In genomic region chr2:156437876-156438410, GRCh38 we compare ENCODE assay signal across 10 cellular contexts. TPM values are rescaled to one million over a fixed set of nuclear protein-coding genes. Genes with fewer than 3 reads are reported as not detected.
A peak's percentile ranks its signal among the peaks of the same experiment; 100 is the strongest.
DNase-seq lines count a peak whose midpoint lies in the region; TF ChIP-seq lines count a peak whose summit lies in the region.
"Had no signal": no experiment of that assay in that cellular context is flagged by ENCODE, and none has a peak within 500 bp of the region (broad histone marks: within the 10 kb centered on the region; RNA-seq: fewer than 3 reads in every experiment).

No MANE protein-coding gene starts in this region.

- H3K36me3 ChIP-seq in Caco-2 (ENCODE audit: control insufficient read depth, insufficient read depth, low read length) (no peaks in the 10 kb centered on the region), OCI-LY7 (ENCODE audit: insufficient read depth, low read length) (no peaks in the 10 kb centered on the region), duodenal mucosa (ENCODE audit: control insufficient read depth in 1 of 2, insufficient read depth in 2 of 2, low read length in 2 of 2) (no peaks in the 10 kb centered on the region), osteoblast (ENCODE audit: insufficient read depth, low read length) (no peaks in the 10 kb centered on the region)
- H3K36me3 ChIP-seq: cardiac muscle cell had no signal

- no peaks in the 10 kb centered on the region for H3K9me3 Mint-ChIP-seq in Caco-2 (ENCODE audit: unreplicated experiment)

- no peaks in the 10 kb centered on the region; the same call in 1 of the 2 replicates for H3K79me2 ChIP-seq in OCI-LY7 (ENCODE audit: insufficient read depth, low read depth, low read length)
- H3K79me2 ChIP-seq in osteoblast (ENCODE audit: insufficient read depth, low read length): peaks cover 61% of the 10 kb centered on the region

- no peak overlapping the region for H2AFZ ChIP-seq in OCI-LY7 (ENCODE audit: low read length)
- H2AFZ ChIP-seq in osteoblast (ENCODE audit: low read length): no peak overlapping the region

- H3K4me1 ChIP-seq in Caco-2 (peaks cover 20% of the 10 kb centered on the region), OCI-LY7 (ENCODE audit: insufficient read depth, low read length, poor library complexity, severe bottlenecking) (peaks cover 14% of the 10 kb centered on the region), duodenal mucosa (ENCODE audit: control insufficient read depth in 1 of 2, insufficient read depth in 2 of 2, low read length in 2 of 2) (peaks cover 23 to 25% of the 10 kb centered on the region in 2 donors), osteoblast (ENCODE audit: insufficient read depth, low read length) (peaks cover 33% of the 10 kb centered on the region)

- peaks cover 22% of the 10 kb centered on the region for H3K4me1 Mint-ChIP-seq in Caco-2 (ENCODE audit: low read depth, unreplicated experiment)

- POLR2A ChIA-PET in Caco-2 (lab: Charles Lee) (no interaction called here), OCI-LY7 (lab: Charles Lee) (interaction anchor here (0.6 to 1.2 kb wide), 4 partner anchors 25 to 150 kb away, joined by 3 to 4 read pairs (median 3); no protein-coding TSS in a partner anchor)

- CTCF ChIA-PET in Caco-2 (lab: Charles Lee) (no interaction called here), OCI-LY7 (lab: Charles Lee; ENCODE audit: unreplicated experiment) (interaction anchor here (0.9 kb wide), 1 partner anchor 10 kb away, joined by 3 read pairs; no protein-coding TSS in a partner anchor)

- no peak overlapping the region for H3K9ac ChIP-seq in duodenal mucosa (ENCODE audit: low read depth in 1 of 2, low read length in 2 of 2)

- H4K20me1 ChIP-seq in OCI-LY7 (ENCODE audit: insufficient read depth, low read length) (no peaks in the 10 kb centered on the region), osteoblast (ENCODE audit: insufficient read depth, low read length) (no peaks in the 10 kb centered on the region)

- no peaks in the 10 kb centered on the region for H3K27me3 ChIP-seq in Caco-2 (replicated peaks; ENCODE audit: control insufficient read depth, insufficient read depth, low read length)
- no peaks in the 10 kb centered on the region for H3K27me3 ChIP-seq in duodenal mucosa (ENCODE audit: control insufficient read depth in 1 of 2, insufficient read depth in 2 of 2, low read length in 2 of 2)
- H3K27me3 ChIP-seq in osteoblast (ENCODE audit: insufficient read depth, low read length): no peaks in the 10 kb centered on the region
- H3K27me3 ChIP-seq: cardiac muscle cell had no signal

- H3K9me3 ChIP-seq in Caco-2: no peaks in the 10 kb centered on the region
- no peaks in the 10 kb centered on the region for H3K9me3 ChIP-seq in OCI-LY7 (ENCODE audit: low read length)
- no peaks in the 10 kb centered on the region for H3K9me3 ChIP-seq in duodenal mucosa (ENCODE audit: control insufficient read depth in 1 of 2, low read length in 2 of 2)
- H3K9me3 ChIP-seq in osteoblast (ENCODE audit: low read depth, low read length): no peaks in the 10 kb centered on the region

- H3K27ac Mint-ChIP-seq in Caco-2 (ENCODE audit: unreplicated experiment): no peak overlapping the region

- H3K4me3 Mint-ChIP-seq in Caco-2 (ENCODE audit: unreplicated experiment): peak overlapping the region; percentile 90

- DNase-seq in Caco-2: no peak
- no peak for DNase-seq in OCI-LY7 (ENCODE audit: low spot score)
- DNase-seq in osteoblast (ENCODE audit: insufficient read length, low spot score, missing footprints): no peak
- no peak for DNase-seq in activated gamma-delta T cell (lab: John Stamatoyannopoulos, UW)
- DNase-seq in C1 segment of cervical spinal cord (lab: John Stamatoyannopoulos, UW): no peak
- DNase-seq in SIG-M5 (lab: John Stamatoyannopoulos, UW): no peak
- DNase-seq in NCI-H2196 treated with DMSO at 0.1 percent for 48 hours (lab: John Stamatoyannopoulos, UW; ENCODE audit: unreplicated experiment): no peak
- DNase-seq: DMS79 had no signal

- H3K27ac ChIP-seq in OCI-LY7 (ENCODE audit: low read depth, low read length, poor library complexity, severe bottlenecking): no peak overlapping the region
- no peak overlapping the region for H3K27ac ChIP-seq in duodenal mucosa (ENCODE audit: low read depth, low read length)
- peak overlapping the region; percentile 91 for H3K27ac ChIP-seq in osteoblast (ENCODE audit: low read depth, low read length)
- H3K27ac ChIP-seq: cardiac muscle cell had no signal

- BruUV-seq in Caco-2 (replicated peaks; lab: Mats Ljungman, UMichigan) (no TSS peak), OCI-LY7 (replicated peaks; lab: Mats Ljungman, UMichigan) (no TSS peak)

- intact Hi-C loops in Caco-2 (cut with micrococcal nuclease; ENCODE audit: unreplicated experiment): loop anchor here (2.0 to 5.0 kb wide), 2 partner anchors 74 to 151 kb away; no protein-coding TSS in a partner anchor
- intact Hi-C loops in OCI-LY7 (cut with micrococcal nuclease; ENCODE audit: unreplicated experiment): loop anchor here (2.0 kb wide), 2 partner anchors 37 to 103 kb away; no protein-coding TSS in a partner anchor

- H3K9me2 ChIP-seq in OCI-LY7 (ENCODE audit: insufficient read depth, low read length): no peaks in the 10 kb centered on the region

- no peak overlapping the region for H3K4me3 ChIP-seq in Caco-2 (ENCODE audit: low read depth, low read length)
- peak overlapping the region; percentile 67 for H3K4me3 ChIP-seq in OCI-LY7 (ENCODE audit: low read depth, low read length, poor library complexity, severe bottlenecking)
- H3K4me3 ChIP-seq in duodenal mucosa (ENCODE audit: low read depth in 1 of 2, low read length in 2 of 2): peak overlapping the region; percentile 24 to 92
- peak overlapping the region; percentile 85 for H3K4me3 ChIP-seq in osteoblast (ENCODE audit: insufficient read depth, low read length)
- H3K4me3 ChIP-seq: cardiac muscle cell had no signal

- no peaks in the 10 kb centered on the region for H3K27me3 Mint-ChIP-seq in Caco-2 (ENCODE audit: insufficient read depth, unreplicated experiment)

- H3K4me2 ChIP-seq in OCI-LY7 (ENCODE audit: low read length) (peak overlapping the region; percentile 69), osteoblast (ENCODE audit: insufficient read depth, low read length) (peak overlapping the region; percentile 88)

- peaks cover 18% of the 10 kb centered on the region for H3K36me3 Mint-ChIP-seq in Caco-2 (ENCODE audit: insufficient read depth, unreplicated experiment)

- TF ChIP-seq CTCF in Caco-2 (IDR thresholded peaks at IDR 0.05; ENCODE audit: insufficient read depth in 1 of 2, low read depth in 1 of 2, low read length in 1 of 2, severe bottlenecking in 1 of 2, unreplicated experiment in 1 of 2) (no peak), OCI-LY7 (conservative IDR thresholded peaks at IDR 0.05; ENCODE audit: low read length) (no peak), osteoblast (IDR thresholded peaks at IDR 0.05; ENCODE audit: extremely low read depth, low read depth, low read length) (no peak)

RNA-seq across cellular contexts. Expression of gene GPD2, which starts 1.8 kb away (rescaled TPM):
- total RNA-seq in Caco-2 (2022): 56.8 and 58.3 TPM in 2 replicates
- total RNA-seq in OCI-LY7 (2014; rRNA removed; shearing (Covaris generic)): 6.6 and 6.9 TPM in 2 replicates
- total RNA-seq in OCI-LY7 (2022): 20.2 and 22.9 TPM in 2 replicates
- total RNA-seq in osteoblast: 53.0 and 59.7 TPM in 2 replicates
